In genomic region chr5:140189977-140190867, GRCh38 we compare ENCODE assay signal across 1 cellular context.
TF ChIP-seq lines count a peak whose summit lies in the region.

No MANE protein-coding gene starts in this region.

TF ChIP-seq in HCT116, 20 proteins besides CTCF, POLR2A, EP300 and RAD21 (continued from another document):
- TF ChIP-seq REST (IDR thresholded peaks at IDR 0.05; ENCODE audit: low read depth) (no peak), EZH2phosphoT487 (IDR thresholded peaks at IDR 0.05; ENCODE audit: borderline replicate concordance) (no peak), JUND (IDR thresholded peaks at IDR 0.05) (peak; percentile 45; the same call in 1 of the 2 replicates), SP1 (IDR thresholded peaks at IDR 0.05; ENCODE audit: low read depth) (peak; percentile 25; the same call in 1 of the 2 replicates)
